Comparison of ENCODE assay signal across 22 cellular contexts in genomic region chr16:53281280-53281679, GRCh38.
DNase-seq lines count a peak whose midpoint lies in the region; ATAC-seq and TF ChIP-seq lines count a peak whose summit lies in the region.
"Had no signal": no experiment of that assay in that cellular context is flagged by ENCODE, and none has a peak within 500 bp of the region (broad histone marks: within the 10 kb centered on the region; RNA-seq: fewer than 3 reads in every experiment).

No MANE protein-coding gene starts in this region.

- no peak for TF ChIP-seq EP300 in stomach (IDR thresholded peaks at IDR 0.05)

- TF ChIP-seq POLR2A in stomach (IDR thresholded peaks at IDR 0.05): no peak

- ATAC-seq in HG03342 (IDR thresholded peaks at IDR 0.05; ENCODE audit: unreplicated experiment): no peak
- ATAC-seq: A549, GM12878, GM23338 had no signal

- no peak overlapping the region for H3K4me3 ChIP-seq in cardiac muscle cell
- no peak overlapping the region for H3K4me3 ChIP-seq in right atrium auricular region
- H3K4me3 ChIP-seq in adipocyte (ENCODE audit: low read length): no peak overlapping the region
- H3K4me3 ChIP-seq in stomach: no peak overlapping the region
- H3K4me3 ChIP-seq: A549, GM12878, GM23338, PC-9 had no signal

- peak overlapping the region; percentile 43 for H3K27ac ChIP-seq in cardiac muscle cell
- H3K27ac ChIP-seq in right atrium auricular region: no peak overlapping the region
- H3K27ac ChIP-seq in stomach: peak overlapping the region in 3 of 5 donors; percentile 25 to 35 (median 29)
- H3K27ac ChIP-seq: A549, KMS-11, PC-9 had no signal

- TF ChIP-seq CTCF in cardiac muscle cell (IDR thresholded peaks at IDR 0.05; ENCODE audit: low read depth, low read length): no peak
- no peak for TF ChIP-seq CTCF in right atrium auricular region (IDR thresholded peaks at IDR 0.05)
- no peak for TF ChIP-seq CTCF in stomach (IDR thresholded peaks at IDR 0.05)

- no peaks in the 10 kb centered on the region for H3K9me3 ChIP-seq in cardiac muscle cell (ENCODE audit: low read depth)
- H3K9me3 ChIP-seq in right atrium auricular region: no peaks in the 10 kb centered on the region
- H3K9me3 ChIP-seq in adipocyte (ENCODE audit: control insufficient read depth, low read length): no peaks in the 10 kb centered on the region
- no peaks in the 10 kb centered on the region for H3K9me3 ChIP-seq in stomach
- H3K9me3 ChIP-seq: Caco-2 had no signal

- no peaks in the 10 kb centered on the region for H3K4me1 ChIP-seq in cardiac muscle cell (ENCODE audit: low read depth)
- peaks cover 0 to 5% of the 10 kb centered on the region in 2 donors for H3K4me1 ChIP-seq in right atrium auricular region
- H3K4me1 ChIP-seq in adipocyte (ENCODE audit: control insufficient read depth, insufficient read depth, low read length): peaks cover 26% of the 10 kb centered on the region
- H3K4me1 ChIP-seq in stomach: peaks cover 0 to 23% (median 13%) of the 10 kb centered on the region in 4 donors
- H3K4me1 ChIP-seq: A549, Caco-2 had no signal

- peaks cover 62% of the 10 kb centered on the region for H3K36me3 ChIP-seq in cardiac muscle cell
- H3K36me3 ChIP-seq in right atrium auricular region: peaks cover 56% of the 10 kb centered on the region
- peaks cover 75% of the 10 kb centered on the region for H3K36me3 ChIP-seq in adipocyte (ENCODE audit: control insufficient read depth, insufficient read depth, low read length, severe bottlenecking)
- H3K36me3 ChIP-seq in stomach: peaks cover 27 to 70% (median 60%) of the 10 kb centered on the region in 4 donors

- 85 to 96% (median 92%) methylated on average over 2 of the region's 2 CpGs for WGBS in stomach, 5 donors

- H3K9ac ChIP-seq in adipocyte (ENCODE audit: low read length): no peak overlapping the region
- H3K9ac ChIP-seq: KMS-11 had no signal

- DNase-seq in cardiac muscle cell (ENCODE audit: low read depth in 1 of 2, low spot score in 1 of 2) (no peak), right atrium auricular region (ENCODE audit: low spot score) (no peak), adipocyte (ENCODE audit: low read depth) (peak; percentile 37), fibroblast of the conjunctiva (ENCODE audit: low read depth) (peak; percentile 21), stomach (no peak), anterior cingulate cortex (lab: John Stamatoyannopoulos, UW) (no peak), GF-D8 (lab: John Stamatoyannopoulos, UW) (no peak)
- DNase-seq: Caco-2; CD4-positive, alpha-beta memory T cell; H9; HFFc6; MM.1S; NCI-H2029 treated with DMSO at 0.1 percent for 48 hours; NCI-H446 treated with DMSO at 0.1 percent for 48 hours; NCI-H526; PC-9; SHP77 had no signal

- intact Hi-C loops in stomach (cut with DNase I; ENCODE audit: low total_unique reads): no loop called here

- H3K27me3 ChIP-seq in cardiac muscle cell (no peaks in the 10 kb centered on the region), right atrium auricular region (no peaks in the 10 kb centered on the region), adipocyte (replicated peaks; ENCODE audit: control insufficient read depth, insufficient read depth, low read length) (no peaks in the 10 kb centered on the region), stomach (no peaks in the 10 kb centered on the region)

Comparison
In these comparisons a context has a peak if more than half of its experiments do, and no peak if none do; other contexts are left out.
1. H3K27ac ChIP-seq: peak in cardiac muscle cell (single experiment) and stomach (3 of 5); none in right atrium auricular region (0 of 2).
2. DNase-seq: peak in adipocyte (single experiment) and fibroblast of the conjunctiva (single experiment); none in cardiac muscle cell (0 of 2), right atrium auricular region (single experiment), stomach (single experiment), anterior cingulate cortex (0 of 58) and GF-D8 (single experiment).